In genomic region chr6:88483424-88483823, GRCh38 we compare ENCODE assay signal across 3 cellular contexts.
A peak's percentile ranks its signal among the peaks of the same experiment; 100 is the strongest.
TF ChIP-seq lines count a peak whose summit lies in the region.

No MANE protein-coding gene starts in this region.

TF ChIP-seq in Ishikawa, 13 proteins besides CTCF, POLR2A, EP300 and RAD21 (continued from another document):
- TF ChIP-seq REST (IDR thresholded peaks at IDR 0.05; ENCODE audit: low read depth) (peak; percentile 83), USF1 (IDR thresholded peaks at IDR 0.05) (no peak)

TF ChIP-seq in K562, 482 proteins besides CTCF, POLR2A, EP300 and RAD21:
- 0 out of 2 replicates have a peak, but pooled peaks have one; percentile 53 for TF ChIP-seq REST (CRISPR knock-in tag; IDR thresholded peaks at IDR 0.05; ENCODE audit: low read depth)
- no peak for TF ChIP-seq TRIM28 (IDR thresholded peaks at IDR 0.05)

TF ChIP-seq in liver, 16 proteins besides CTCF, POLR2A, EP300 and RAD21 (continued from another document):
- TF ChIP-seq RXRA (IDR thresholded peaks at IDR 0.05) = no peak
